13 cellular contexts compared by ENCODE assay signal in genomic region chr11:130114281-130114680, GRCh38. TPM values are rescaled to one million over a fixed set of nuclear protein-coding genes. Genes with fewer than 3 reads are reported as not detected.
"Had no signal": no experiment of that assay in that cellular context is flagged by ENCODE, and none has a peak within 500 bp of the region (broad histone marks: within the 10 kb centered on the region; RNA-seq: fewer than 3 reads in every experiment).

No MANE protein-coding gene starts in this region.

- ATAC-seq: activated T-cell treated with anti-CD3 and anti-CD28 coated beads, Interleukin-2, amount 50 U/mL, for 4 hours; esophagus mucosa; left colon; naive thymus-derived CD4-positive, alpha-beta T cell; stimulated activated memory B cell treated with anti-CD40 and anti-IgM and Interleukin-4, amounts not matched to agents 10 μg/mL and 1 μg/mL and 100 μg/mL, for 72 hours had no signal

- H3K4me3 Mint-ChIP-seq: activated CD4-positive, alpha-beta memory T cell treated with anti-CD3 and anti-CD28 coated beads, Interleukin-2, amount 10 ng/mL, durations not matched to agents 7 days and 5 days; activated naive CD4-positive, alpha-beta T cell treated with anti-CD3 and anti-CD28 coated beads, Interleukin-2, amount 50 U/mL, for 24 hours; activated T-cell treated with anti-CD3 and anti-CD28 coated beads, Interleukin-2, amount 50 U/mL, for 4 hours; naive thymus-derived CD4-positive, alpha-beta T cell; stimulated activated memory B cell treated with anti-CD40 and anti-IgM and Interleukin-4, amounts not matched to agents 10 μg/mL and 1 μg/mL and 100 μg/mL, for 72 hours had no signal

- H3K27me3 ChIP-seq: adrenal gland, pancreas, tibial artery, vagina had no signal

- H3K27ac Mint-ChIP-seq: activated CD4-positive, alpha-beta memory T cell treated with anti-CD3 and anti-CD28 coated beads, Interleukin-2, amount 10 ng/mL, durations not matched to agents 7 days and 5 days; activated naive CD4-positive, alpha-beta T cell treated with anti-CD3 and anti-CD28 coated beads, Interleukin-2, amount 50 U/mL, for 24 hours; naive thymus-derived CD4-positive, alpha-beta T cell; stimulated activated memory B cell treated with anti-CD40 and anti-IgM and Interleukin-4, amounts not matched to agents 10 μg/mL and 1 μg/mL and 100 μg/mL, for 72 hours had no signal

- H3K27me3 Mint-ChIP-seq: activated naive CD4-positive, alpha-beta T cell treated with anti-CD3 and anti-CD28 coated beads, Interleukin-2, amount 50 U/mL, for 24 hours; stimulated activated memory B cell treated with anti-CD40 and anti-IgM and Interleukin-4, amounts not matched to agents 10 μg/mL and 1 μg/mL and 100 μg/mL, for 72 hours had no signal

- H3K4me1 ChIP-seq: vagina had no signal

- H3K4me3 ChIP-seq: adrenal gland, pancreas, tibial artery, vagina had no signal

- DNase-seq: activated CD4-positive, alpha-beta memory T cell treated with anti-CD3 and anti-CD28 coated beads, Interleukin-2, amount 10 ng/mL, durations not matched to agents 7 days and 5 days; activated effector memory CD4-positive, alpha-beta T cell treated with Interleukin-2 at 50 U/mL for 16 hours; activated T-cell treated with anti-CD3 and anti-CD28 coated beads, Interleukin-2, amount 50 U/mL, for 4 hours; adrenal gland; left colon; naive thymus-derived CD4-positive, alpha-beta T cell; pancreas; stimulated activated CD4-positive, alpha-beta T cell treated with anti-CD3 and anti-CD28 coated beads, Interleukin-2, amount 100 ng/mL, for 48 hours; tibial artery had no signal

- H3K27ac ChIP-seq: adrenal gland, tibial artery, vagina had no signal

- H3K9me3 Mint-ChIP-seq: activated CD4-positive, alpha-beta memory T cell treated with anti-CD3 and anti-CD28 coated beads, Interleukin-2, amount 10 ng/mL, durations not matched to agents 7 days and 5 days; activated naive CD4-positive, alpha-beta T cell treated with anti-CD3 and anti-CD28 coated beads, Interleukin-2, amount 50 U/mL, for 24 hours; activated T-cell treated with anti-CD3 and anti-CD28 coated beads, Interleukin-2, amount 50 U/mL, for 4 hours; naive thymus-derived CD4-positive, alpha-beta T cell; stimulated activated memory B cell treated with anti-CD40 and anti-IgM and Interleukin-4, amounts not matched to agents 10 μg/mL and 1 μg/mL and 100 μg/mL, for 72 hours had no signal

- H3K9me3 ChIP-seq: adrenal gland, pancreas, tibial artery, vagina had no signal

RNA-seq across cellular contexts. Expression of gene ST14, which starts 45.3 kb away (rescaled TPM):
- total RNA-seq: activated CD4-positive, alpha-beta memory T cell treated with anti-CD3 and anti-CD28 coated beads, Interleukin-2, amount 10 ng/mL, durations not matched to agents 7 days and 5 days had no signal
